26 cellular contexts compared by ENCODE assay signal in genomic region chr1:212232020-212232570, GRCh38. TPM values are rescaled to one million over a fixed set of nuclear protein-coding genes. Genes with fewer than 3 reads are reported as not detected.
DNase-seq lines count a peak whose midpoint lies in the region; ATAC-seq and TF ChIP-seq lines count a peak whose summit lies in the region.
"Had no signal": no experiment of that assay in that cellular context is flagged by ENCODE, and none has a peak within 500 bp of the region (broad histone marks: within the 10 kb centered on the region; RNA-seq: fewer than 3 reads in every experiment).

No MANE protein-coding gene starts in this region.

- H3K9me3 ChIP-seq in BLaER1 treated with 17β-estradiol and CSF1 and Interleukin-3, amounts not matched to agents 10 nM and 100 nM (replicated peaks in 1 of 11), result peaks cover 0 to 27% (median 20%) of the 10 kb centered on the region in 11 experiments; a peak in 19 of 22 replicates
- no peaks in the 10 kb centered on the region for H3K9me3 ChIP-seq in IMR-90 (ENCODE audit: control insufficient read depth, insufficient read depth, low read length)
- H3K9me3 ChIP-seq in Caco-2, result no peaks in the 10 kb centered on the region
- H3K9me3 ChIP-seq: lower lobe of right lung, pancreas had no signal

- no peak overlapping the region for H3K4ac ChIP-seq in IMR-90 (ENCODE audit: low read depth, low read length)

- H3K18ac ChIP-seq in IMR-90 (ENCODE audit: low read depth, low read length), result no peak overlapping the region

- peaks cover 29 to 31% of the 10 kb centered on the region in 2 donors for H3K4me1 Mint-ChIP-seq in effector memory CD8-positive, alpha-beta T cell (ENCODE audit: low read depth in 2 of 2)
- peaks cover 41% of the 10 kb centered on the region for H3K4me1 Mint-ChIP-seq in Caco-2 (ENCODE audit: low read depth, unreplicated experiment)

- H3K79me1 ChIP-seq in IMR-90 (ENCODE audit: low read depth in 1 of 2, low read length in 2 of 2), result no peaks in the 10 kb centered on the region

- no peak for TF ChIP-seq CTCF in IMR-90 (conservative IDR thresholded peaks at IDR 0.05; ENCODE audit: low read depth, low read length)
- TF ChIP-seq CTCF in Caco-2 (IDR thresholded peaks at IDR 0.05; ENCODE audit: insufficient read depth in 1 of 2, low read depth in 1 of 2, low read length in 1 of 2, severe bottlenecking in 1 of 2, unreplicated experiment in 1 of 2), result no peak

- 82% methylated on average over 3 of the region's 6 CpGs; no CpG with 5 or more reads in 1 of the 2 experiments for WGBS in IMR-90 (ENCODE audit: extremely low coverage in 2 of 2, insufficient read length in 1 of 2), 2 experiments

- H3K23ac ChIP-seq in IMR-90 (ENCODE audit: low read depth, low read length), result no peak overlapping the region

- no peak for TF ChIP-seq RAD21 in IMR-90 (IDR thresholded peaks at IDR 0.05; ENCODE audit: low read length)

- no peak overlapping the region for H2BK120ac ChIP-seq in IMR-90 (ENCODE audit: low read depth, low read length)

- H4K20me1 ChIP-seq in BLaER1 treated with 17β-estradiol and CSF1 and Interleukin-3, amounts not matched to agents 10 nM and 100 nM, result no peaks in the 10 kb centered on the region
- no peaks in the 10 kb centered on the region for H4K20me1 ChIP-seq in IMR-90 (ENCODE audit: insufficient read depth, low read length)

- CTCF ChIA-PET in IMR-90 (lab: Yijun Ruan, JAX) (no interaction called here), Caco-2 (lab: Charles Lee) (no interaction called here)

- no peak for DNase-seq in IMR-90
- DNase-seq in NOMO-1 (lab: John Stamatoyannopoulos, UW; ENCODE audit: unreplicated experiment in 2 of 2), result peak; percentile 10 to 32
- no peak for DNase-seq in effector memory CD8-positive, alpha-beta T cell
- DNase-seq in T-helper 9 cell, result no peak
- DNase-seq in Caco-2, result no peak
- no peak for DNase-seq in NCI-H1436 treated with DMSO at 0.1 percent for 48 hours (lab: John Stamatoyannopoulos, UW)
- no peak for DNase-seq in hypothalamus (lab: John Stamatoyannopoulos, UW)
- DNase-seq: ACHN; activated CD4-positive, alpha-beta T cell treated with anti-CD3 and anti-CD28 coated beads, Interleukin-2, amount 10 ng/mL, durations not matched to agents 24 days and 14 days; activated naive CD4-positive, alpha-beta T cell treated with anti-CD3 and anti-CD28 coated beads for 36 hours; C1 segment of cervical spinal cord; cortex of kidney; Karpas-422; lower lobe of right lung; NCI-H1105 treated with DMSO at 0.1 percent for 48 hours; NCI-H2029 treated with DMSO at 0.1 percent for 48 hours; NCI-H226; NCI-H748 treated with DMSO at 0.1 percent for 48 hours; right cardiac atrium; SHP77 treated with DMSO at 0.1 percent for 48 hours; stimulated activated CD4-positive, alpha-beta T cell treated with anti-CD3 and anti-CD28 coated beads, Interleukin-4, amount 100 ng/mL, for 4 hours; stimulated activated naive CD4-positive, alpha-beta T cell treated with Interleukin-2 at 50 U/mL for 16 hours; T-helper 1 cell had no signal

- ATAC-seq in IMR-90 (ENCODE audit: low read depth), result no peak
- ATAC-seq in effector memory CD8-positive, alpha-beta T cell (replicated peaks), result peak; percentile 32
- ATAC-seq: lower lobe of right lung, right cardiac atrium had no signal

- POLR2A ChIA-PET in IMR-90 (lab: Charles Lee; ENCODE audit: unreplicated experiment), result no interaction called here
- POLR2A ChIA-PET in Caco-2 (lab: Charles Lee), result no interaction called here

- H3K27ac Mint-ChIP-seq in effector memory CD8-positive, alpha-beta T cell, result peak overlapping the region in 1 of 2 donors; percentile 69
- no peak overlapping the region for H3K27ac Mint-ChIP-seq in Caco-2 (ENCODE audit: unreplicated experiment)
- H3K27ac Mint-ChIP-seq: activated CD4-positive, alpha-beta T cell treated with anti-CD3 and anti-CD28 coated beads, Interleukin-2, amount 10 ng/mL, durations not matched to agents 24 days and 14 days; activated naive CD4-positive, alpha-beta T cell treated with anti-CD3 and anti-CD28 coated beads for 36 hours had no signal

- no peak overlapping the region; the same call in 2 of the 3 replicates for H2BK15ac ChIP-seq in IMR-90 (ENCODE audit: low read depth, low read length)

- H2AK5ac ChIP-seq in IMR-90 (ENCODE audit: low read depth, low read length), result peak overlapping the region; percentile 21; the same call in 1 of the 2 replicates

- H3K36me3 ChIP-seq in BLaER1 treated with 17β-estradiol and CSF1 and Interleukin-3, amounts not matched to agents 10 nM and 100 nM, result no peaks in the 10 kb centered on the region
- H3K36me3 ChIP-seq in IMR-90 (ENCODE audit: control insufficient read depth, insufficient read depth, low read length) (no peaks in the 10 kb centered on the region), Caco-2 (ENCODE audit: control insufficient read depth, insufficient read depth, low read length) (no peaks in the 10 kb centered on the region)
- H3K36me3 ChIP-seq: lower lobe of right lung, pancreas had no signal

- H3K56ac ChIP-seq in IMR-90 (ENCODE audit: extremely low read depth, insufficient read depth, low read length), result no peak overlapping the region

- no peak overlapping the region for H4K5ac ChIP-seq in IMR-90 (ENCODE audit: low read depth, low read length)

- H3K4me3 ChIP-seq in BLaER1 treated with 17β-estradiol and CSF1 and Interleukin-3, amounts not matched to agents 10 nM and 100 nM, result no peak overlapping the region
- H3K4me3 ChIP-seq in IMR-90 (ENCODE audit: insufficient read depth, low read depth, low read length) (no peak overlapping the region), Caco-2 (ENCODE audit: low read depth, low read length) (no peak overlapping the region)
- H3K4me3 ChIP-seq: lower lobe of right lung, pancreas had no signal

- H3K9ac ChIP-seq in BLaER1 treated with 17β-estradiol and CSF1 and Interleukin-3, amounts not matched to agents 10 nM and 100 nM, result no peak overlapping the region
- no peak overlapping the region for H3K9ac ChIP-seq in IMR-90 (ENCODE audit: low read depth, low read length)

- no peaks in the 10 kb centered on the region for H3K27me3 Mint-ChIP-seq in effector memory CD8-positive, alpha-beta T cell
- no peaks in the 10 kb centered on the region for H3K27me3 Mint-ChIP-seq in Caco-2 (ENCODE audit: insufficient read depth, unreplicated experiment)
- H3K27me3 Mint-ChIP-seq: activated CD4-positive, alpha-beta T cell treated with anti-CD3 and anti-CD28 coated beads, Interleukin-2, amount 10 ng/mL, durations not matched to agents 24 days and 14 days had no signal

- in situ Hi-C loops in IMR-90 (cut with MboI; ENCODE audit: low sequenced_read_pairs), result no loop called here

- H3K36me3 Mint-ChIP-seq in effector memory CD8-positive, alpha-beta T cell (ENCODE audit: insufficient read depth), result no peaks in the 10 kb centered on the region
- no peaks in the 10 kb centered on the region for H3K36me3 Mint-ChIP-seq in Caco-2 (ENCODE audit: insufficient read depth, unreplicated experiment)

- peak overlapping the region in 10 of 11 experiments; percentile 24 to 59 (median 45); a peak in 15 of 22 replicates for H3K4me2 ChIP-seq in BLaER1 treated with 17β-estradiol and CSF1 and Interleukin-3, amounts not matched to agents 10 nM and 100 nM
- H3K4me2 ChIP-seq in IMR-90 (ENCODE audit: low read depth, low read length), result no peak overlapping the region

- no peak overlapping the region for H2BK5ac ChIP-seq in IMR-90 (ENCODE audit: low read depth, low read length, poor library complexity, severe bottlenecking)

- TF ChIP-seq POLR2A in IMR-90 (IDR thresholded peaks at IDR 0.05; ENCODE audit: low read depth, low read length), result no peak

- no peak overlapping the region for H3K4me3 Mint-ChIP-seq in effector memory CD8-positive, alpha-beta T cell
- no peak overlapping the region for H3K4me3 Mint-ChIP-seq in Caco-2 (ENCODE audit: unreplicated experiment)
- H3K4me3 Mint-ChIP-seq: activated CD4-positive, alpha-beta T cell treated with anti-CD3 and anti-CD28 coated beads, Interleukin-2, amount 10 ng/mL, durations not matched to agents 24 days and 14 days; activated naive CD4-positive, alpha-beta T cell treated with anti-CD3 and anti-CD28 coated beads for 36 hours had no signal

- BruUV-seq in IMR-90 (replicated peaks; lab: Mats Ljungman, UMichigan) (no TSS peak), Caco-2 (replicated peaks; lab: Mats Ljungman, UMichigan) (no TSS peak)

- no peaks in the 10 kb centered on the region for H3K9me3 Mint-ChIP-seq in effector memory CD8-positive, alpha-beta T cell
- H3K9me3 Mint-ChIP-seq in Caco-2 (ENCODE audit: unreplicated experiment), result no peaks in the 10 kb centered on the region
- H3K9me3 Mint-ChIP-seq: activated CD4-positive, alpha-beta T cell treated with anti-CD3 and anti-CD28 coated beads, Interleukin-2, amount 10 ng/mL, durations not matched to agents 24 days and 14 days; activated naive CD4-positive, alpha-beta T cell treated with anti-CD3 and anti-CD28 coated beads for 36 hours had no signal

- H3K14ac ChIP-seq in IMR-90 (replicated peaks; ENCODE audit: low read depth, low read length), result no peak overlapping the region

- H3K27me3 ChIP-seq in BLaER1 treated with 17β-estradiol and CSF1 and Interleukin-3, amounts not matched to agents 10 nM and 100 nM, result no peaks in the 10 kb centered on the region
- H3K27me3 ChIP-seq in IMR-90 (ENCODE audit: control insufficient read depth, insufficient read depth, low read length) (no peaks in the 10 kb centered on the region), Caco-2 (replicated peaks; ENCODE audit: control insufficient read depth, insufficient read depth, low read length) (no peaks in the 10 kb centered on the region)
- H3K27me3 ChIP-seq: pancreas had no signal

- intact Hi-C loops in IMR-90 (cut with micrococcal nuclease) (no loop called here), Caco-2 (cut with micrococcal nuclease; ENCODE audit: unreplicated experiment) (no loop called here)

- no peak overlapping the region for H4K8ac ChIP-seq in IMR-90 (ENCODE audit: low read depth in 2 of 2, low read length in 2 of 2)

- dilution Hi-C loops in IMR-90 (cut with HindIII; ENCODE audit: low sequenced_read_pairs, unreplicated experiment), result no loop called here

- H3K4me1 ChIP-seq in BLaER1 treated with 17β-estradiol and CSF1 and Interleukin-3, amounts not matched to agents 10 nM and 100 nM, result peaks cover 16 to 54% (median 40%) of the 10 kb centered on the region in 10 experiments; a peak in 19 of 20 replicates
- H3K4me1 ChIP-seq in IMR-90 (ENCODE audit: control insufficient read depth, insufficient read depth, low read length) (peaks cover 6% of the 10 kb centered on the region), Caco-2 (peaks cover 27% of the 10 kb centered on the region)

- no peak overlapping the region; the same call in 1 of the 2 replicates for H4K91ac ChIP-seq in IMR-90 (ENCODE audit: insufficient read depth, low read depth, low read length)

- peaks cover 5% of the 10 kb centered on the region for H3K9me1 ChIP-seq in IMR-90 (ENCODE audit: insufficient read depth, low read length)

- no peak overlapping the region for H2BK20ac ChIP-seq in IMR-90 (ENCODE audit: low read depth, low read length)

- H2AFZ ChIP-seq in IMR-90 (replicated peaks; ENCODE audit: low read length, poor library complexity), result no peak overlapping the region

- H2AK9ac ChIP-seq in IMR-90 (replicated peaks; ENCODE audit: low read depth, low read length, poor library complexity), result no peak overlapping the region

- peak overlapping the region in 5 of 11 experiments; percentile 1 to 31 (median 20); a peak in 4 of 22 replicates for H3K27ac ChIP-seq in BLaER1 treated with 17β-estradiol and CSF1 and Interleukin-3, amounts not matched to agents 10 nM and 100 nM
- no peak overlapping the region for H3K27ac ChIP-seq in IMR-90 (ENCODE audit: insufficient read depth, low read length)
- H3K27ac ChIP-seq: lower lobe of right lung, pancreas, VCaP had no signal

RNA-seq across cellular contexts. Expression of gene PPP2R5A, which starts 53.1 kb away (rescaled TPM):
- total RNA-seq in IMR-90 (2012; rRNA removed) (8.4 and 15.3 TPM in 2 replicates), Caco-2 (2022) (47.6 and 49.4 TPM in 2 replicates)
- 10.3 and 12.6 TPM in 2 replicates for polyA plus RNA-seq in IMR-90 (2012; rRNA removed)
- polyA plus RNA-seq in IMR-90 (2012; cell fraction: cytosol; rRNA removed), result 4.8 and 4.9 TPM in 2 replicates
- polyA plus RNA-seq in IMR-90 (2012; cell fraction: nucleus; rRNA removed; ENCODE audit: low replicate concordance), result 3.6 and 11.5 TPM in 2 replicates

Comparison
In these comparisons a context has a peak if more than half of its experiments do, and no peak if none do; other contexts are left out.
1. DNase-seq: peak in NOMO-1 (2 of 2); none in IMR-90 (single experiment), effector memory CD8-positive, alpha-beta T cell (0 of 3), T-helper 9 cell (single experiment), Caco-2 (0 of 2), NCI-H1436 treated with DMSO at 0.1 percent for 48 hours (single experiment) and hypothalamus (0 of 51).